ENCODE assay signal across 17 cellular contexts in genomic region chr7:125412890-125413665, GRCh38.
DNase-seq lines count a peak whose midpoint lies in the region; ATAC-seq and TF ChIP-seq lines count a peak whose summit lies in the region.
"Had no signal": no experiment of that assay in that cellular context is flagged by ENCODE, and none has a peak within 500 bp of the region (broad histone marks: within the 10 kb centered on the region; RNA-seq: fewer than 3 reads in every experiment).

No MANE protein-coding gene starts in this region.

- H3K27ac ChIP-seq in KMS-11: peak overlapping the region; percentile 73
- H3K27ac ChIP-seq: BLaER1 treated with 17β-estradiol and CSF1 and Interleukin-3, amounts not matched to agents 10 nM and 100 nM; GM23248 had no signal

- peaks cover 0 to 1% (median 0%) of the 10 kb centered on the region in 3 donors for H3K27me3 Mint-ChIP-seq in immature natural killer cell (ENCODE audit: low read depth in 3 of 3)

- H3K4me1 Mint-ChIP-seq in immature natural killer cell: peaks cover 21 to 41% of the 10 kb centered on the region in 2 donors

- ATAC-seq in GM18867 (IDR thresholded peaks at IDR 0.05; ENCODE audit: unreplicated experiment) (peak; percentile 59), HG02798 (IDR thresholded peaks at IDR 0.05; ENCODE audit: poor library complexity, unreplicated experiment) (peak; percentile 35)
- ATAC-seq: CD8-positive, alpha-beta T cell; HCT116; Right ventricle myocardium inferior had no signal

- DNase-seq in immature natural killer cell (peak; percentile 22 to 44 (median 28)), H4 (ENCODE audit: low spot score) (no peak), amygdala (lab: John Stamatoyannopoulos, UW) (no peak), activated T-cell treated with anti-CD3 and anti-CD28 coated beads for 4 hours (no peak)
- DNase-seq: CD8-positive, alpha-beta T cell; DMS53; GM23248; NCI-H1105; NCI-H1694; NCI-H2081 treated with DMSO at 0.1 percent for 48 hours; NK-92 treated with Interleukin-12 subunit alpha and Interleukin-12 subunit beta, amount 100 ng/mL, for 24 hours had no signal

- peaks cover 37% of the 10 kb centered on the region for H3K4me1 ChIP-seq in KMS-11 (ENCODE audit: low read depth, poor library complexity, severe bottlenecking)

- H3K4me2 ChIP-seq in KMS-11: peak overlapping the region; percentile 67
- H3K4me2 ChIP-seq: BLaER1 treated with 17β-estradiol and CSF1 and Interleukin-3, amounts not matched to agents 10 nM and 100 nM had no signal

- peak overlapping the region; percentile 31; the same call in 1 of the 2 replicates for H3K9ac ChIP-seq in KMS-11
- H3K9ac ChIP-seq: BLaER1 treated with 17β-estradiol and CSF1 and Interleukin-3, amounts not matched to agents 10 nM and 100 nM; GM23248 had no signal

- no peaks in the 10 kb centered on the region for H4K20me1 ChIP-seq in KMS-11 (ENCODE audit: insufficient read depth)
- H4K20me1 ChIP-seq: BLaER1 treated with 17β-estradiol and CSF1 and Interleukin-3, amounts not matched to agents 10 nM and 100 nM had no signal

- peak overlapping the region; percentile 55 for H2AFZ ChIP-seq in KMS-11 (ENCODE audit: low read depth)
- H2AFZ ChIP-seq: GM23248 had no signal

- no peak overlapping the region for H3K4me3 ChIP-seq in KMS-11 (IDR thresholded peaks at IDR 0.05; ENCODE audit: insufficient read depth, low read depth, low read length)
- H3K4me3 ChIP-seq: BLaER1 treated with 17β-estradiol and CSF1 and Interleukin-3, amounts not matched to agents 10 nM and 100 nM; GM23248 had no signal

- H3K79me2 ChIP-seq in KMS-11 (ENCODE audit: insufficient read depth, low read depth): no peaks in the 10 kb centered on the region

- peaks cover 1 to 16% (median 12%) of the 10 kb centered on the region in 6 donors for H3K9me3 Mint-ChIP-seq in immature natural killer cell

- peaks cover 0 to 4% (median 2%) of the 10 kb centered on the region in 3 donors for H3K36me3 Mint-ChIP-seq in immature natural killer cell
- H3K36me3 Mint-ChIP-seq: CD8-positive, alpha-beta T cell had no signal

- peak overlapping the region; percentile 65 to 93 (median 85) for H3K27ac Mint-ChIP-seq in immature natural killer cell
- H3K27ac Mint-ChIP-seq: CD8-positive, alpha-beta T cell had no signal

- H3K36me3 ChIP-seq in KMS-11 (ENCODE audit: insufficient read depth): no peaks in the 10 kb centered on the region
- H3K36me3 ChIP-seq: BLaER1 treated with 17β-estradiol and CSF1 and Interleukin-3, amounts not matched to agents 10 nM and 100 nM had no signal

- no peaks in the 10 kb centered on the region for H3K27me3 ChIP-seq in KMS-11 (ENCODE audit: insufficient read depth, low read depth)
- H3K27me3 ChIP-seq: BLaER1 treated with 17β-estradiol and CSF1 and Interleukin-3, amounts not matched to agents 10 nM and 100 nM had no signal

- TF ChIP-seq CTCF in KMS-11 (conservative IDR thresholded peaks at IDR 0.05; ENCODE audit: low read depth, low read length): no peak

- peak overlapping the region; percentile 72 to 87 (median 76) for H3K4me3 Mint-ChIP-seq in immature natural killer cell
- H3K4me3 Mint-ChIP-seq: CD8-positive, alpha-beta T cell had no signal

Comparison
In these comparisons a context has a peak if more than half of its experiments do, and no peak if none do; other contexts are left out.
1. DNase-seq: peak in immature natural killer cell (3 of 3); none in H4 (single experiment), amygdala (0 of 56) and activated T-cell treated with anti-CD3 and anti-CD28 coated beads for 4 hours (single experiment).